Comparison of ENCODE assay signal across 14 cellular contexts in genomic region chr5:64952961-64953360, GRCh38.
DNase-seq lines count a peak whose midpoint lies in the region; ATAC-seq and TF ChIP-seq lines count a peak whose summit lies in the region.
"Had no signal": no experiment of that assay in that cellular context is flagged by ENCODE, and none has a peak within 500 bp of the region (broad histone marks: within the 10 kb centered on the region; RNA-seq: fewer than 3 reads in every experiment).

No MANE protein-coding gene starts in this region.

- H3K9me3 Mint-ChIP-seq in CD8-positive, alpha-beta T cell: no peaks in the 10 kb centered on the region
- H3K9me3 Mint-ChIP-seq in HFFc6: no peaks in the 10 kb centered on the region; the same call in 1 of the 2 replicates

- H3K9me3 ChIP-seq in GM23248 (ENCODE audit: low read depth): no peaks in the 10 kb centered on the region
- H3K9me3 ChIP-seq in CD8-positive, alpha-beta T cell (ENCODE audit: low read length): no peaks in the 10 kb centered on the region
- H3K9me3 ChIP-seq in right cardiac atrium (ENCODE audit: control insufficient read depth, low read length): no peaks in the 10 kb centered on the region
- H3K9me3 ChIP-seq: A549, BLaER1 had no signal

- H3K27me3 Mint-ChIP-seq in CD8-positive, alpha-beta T cell (ENCODE audit: low read depth): no peaks in the 10 kb centered on the region
- no peaks in the 10 kb centered on the region for H3K27me3 Mint-ChIP-seq in HFFc6 (ENCODE audit: insufficient read depth)

- POLR2A ChIA-PET in CD8-positive, alpha-beta T cell (lab: Charles Lee): no interaction called here

- in situ Hi-C loops in GM23248 (cut with MboI): no loop called here

- H3K27ac ChIP-seq in GM23248: no peak overlapping the region
- no peak overlapping the region for H3K27ac ChIP-seq in CD8-positive, alpha-beta T cell (ENCODE audit: low read depth, low read length)
- no peak overlapping the region for H3K27ac ChIP-seq in right cardiac atrium (ENCODE audit: low read length)
- H3K27ac ChIP-seq: A549, BLaER1, HL-60 had no signal

- no peak for TF ChIP-seq CTCF in fibroblast of the aortic adventitia (IDR thresholded peaks at IDR 0.05; ENCODE audit: insufficient read depth, low read length)
- no peak for TF ChIP-seq CTCF in CD8-positive, alpha-beta T cell (IDR thresholded peaks at IDR 0.05)
- TF ChIP-seq CTCF in HFFc6 (IDR thresholded peaks at IDR 0.05): no peak

- H3K27me3 ChIP-seq in GM23248 (replicated peaks; ENCODE audit: insufficient read depth) (no peaks in the 10 kb centered on the region), right cardiac atrium (ENCODE audit: control insufficient read depth, insufficient read depth) (no peaks in the 10 kb centered on the region)
- no peaks in the 10 kb centered on the region for H3K27me3 ChIP-seq in CD8-positive, alpha-beta T cell (ENCODE audit: insufficient read depth, low read length)
- H3K27me3 ChIP-seq: BLaER1 had no signal

- CTCF ChIA-PET in CD8-positive, alpha-beta T cell (lab: Charles Lee): no interaction called here

- H2AFZ ChIP-seq in GM23248: no peak overlapping the region

- H3K27ac Mint-ChIP-seq in CD8-positive, alpha-beta T cell: no peak overlapping the region
- H3K27ac Mint-ChIP-seq in HFFc6: no peak overlapping the region

- no peak overlapping the region for H3K4me2 ChIP-seq in GM23248 (ENCODE audit: unreplicated experiment)
- H3K4me2 ChIP-seq: A549, BLaER1 had no signal

- no peak overlapping the region for H3K9ac ChIP-seq in GM23248
- H3K9ac ChIP-seq: BLaER1 had no signal

- DNase-seq in EH (ENCODE audit: low read depth) (peak; percentile 31), GM23248 (peak; percentile 8), amniotic epithelial cell (ENCODE audit: low read depth) (peak; percentile 54), fibroblast of the aortic adventitia (ENCODE audit: low read depth) (peak; percentile 31), right cardiac atrium (no peak), HFFc6 (no peak), NCI-H526 (lab: John Stamatoyannopoulos, UW) (no peak)
- DNase-seq in CD8-positive, alpha-beta T cell: no peak
- DNase-seq: DMS53 had no signal

- ATAC-seq in CD8-positive, alpha-beta T cell: no peak
- no peak for ATAC-seq in right cardiac atrium
- ATAC-seq: A549, HCT116, K562 had no signal

- no peak overlapping the region for H3K4me3 ChIP-seq in GM23248
- no peak overlapping the region for H3K4me3 ChIP-seq in fibroblast of the aortic adventitia (ENCODE audit: low read depth, low read length)
- H3K4me3 ChIP-seq in CD8-positive, alpha-beta T cell (ENCODE audit: low read depth, low read length): no peak overlapping the region
- H3K4me3 ChIP-seq in right cardiac atrium (ENCODE audit: low read length): no peak overlapping the region
- H3K4me3 ChIP-seq: A549, BLaER1, K562 had no signal

- 0 out of 2 replicates have a peak, but pooled peaks cover 8% of the 10 kb centered on the region for H3K36me3 ChIP-seq in GM23248 (ENCODE audit: low read depth)
- H3K36me3 ChIP-seq in CD8-positive, alpha-beta T cell (ENCODE audit: insufficient read depth, low read length): no peaks in the 10 kb centered on the region
- H3K36me3 ChIP-seq: BLaER1 had no signal

- H3K79me2 ChIP-seq in GM23248 (ENCODE audit: insufficient read depth): no peaks in the 10 kb centered on the region

- H3K36me3 Mint-ChIP-seq in CD8-positive, alpha-beta T cell: no peaks in the 10 kb centered on the region
- H3K36me3 Mint-ChIP-seq in HFFc6 (ENCODE audit: low read depth): peaks cover 6% of the 10 kb centered on the region

- intact Hi-C loops in CD8-positive, alpha-beta T cell (cut with DNase I, micrococcal nuclease): no loop called here
- intact Hi-C loops in right cardiac atrium (cut with DNase I): loop anchor here in 1 of 4 donors (10.0 kb wide), 1 partner anchor 152 kb away; no protein-coding TSS in a partner anchor

- H3K9me2 ChIP-seq in GM23248 (ENCODE audit: insufficient read depth): no peaks in the 10 kb centered on the region

- no peaks in the 10 kb centered on the region for H3K4me1 Mint-ChIP-seq in CD8-positive, alpha-beta T cell (ENCODE audit: low read depth)
- 0 out of 2 replicates have a peak, but pooled peaks cover 4% of the 10 kb centered on the region for H3K4me1 Mint-ChIP-seq in HFFc6 (ENCODE audit: low read depth)

- no peaks in the 10 kb centered on the region for H4K20me1 ChIP-seq in GM23248 (ENCODE audit: insufficient read depth)
- H4K20me1 ChIP-seq: BLaER1 had no signal

- no peaks in the 10 kb centered on the region for H3K4me1 ChIP-seq in GM23248 (ENCODE audit: insufficient read depth)
- H3K4me1 ChIP-seq in CD8-positive, alpha-beta T cell (ENCODE audit: insufficient read depth, low read length): no peaks in the 10 kb centered on the region
- H3K4me1 ChIP-seq in right cardiac atrium (ENCODE audit: control insufficient read depth, insufficient read depth, low read length): no peaks in the 10 kb centered on the region
- H3K4me1 ChIP-seq: A549 had no signal

- no peak overlapping the region for H3K4me3 Mint-ChIP-seq in CD8-positive, alpha-beta T cell
- H3K4me3 Mint-ChIP-seq in HFFc6: no peak overlapping the region

- peaks cover 9% of the 10 kb centered on the region for H3F3A ChIP-seq in GM23248 (ENCODE audit: insufficient read depth)

Comparison
In these comparisons a context has a peak if more than half of its experiments do, and no peak if none do; other contexts are left out.
1. DNase-seq: peak in EH (single experiment), GM23248 (single experiment), amniotic epithelial cell (single experiment) and fibroblast of the aortic adventitia (single experiment); none in CD8-positive, alpha-beta T cell (0 of 7), right cardiac atrium (0 of 3), HFFc6 (single experiment) and NCI-H526 (0 of 2).